Comparison of ENCODE assay signal across 9 cellular contexts in genomic region chr7:124191713-124192112, GRCh38.
"Had no signal": no experiment of that assay in that cellular context is flagged by ENCODE, and none has a peak within 500 bp of the region (broad histone marks: within the 10 kb centered on the region; RNA-seq: fewer than 3 reads in every experiment).

No MANE protein-coding gene starts in this region.

- H3K4me3 ChIP-seq: GM23248, GM23338, HAP-1 had no signal

- ATAC-seq: GM23338, HCT116 had no signal

- H3K27ac ChIP-seq: GM23248 had no signal

- H3K36me3 ChIP-seq: HAP-1 had no signal

- H3K4me1 ChIP-seq: HAP-1 had no signal

- H3K9me3 ChIP-seq: HAP-1 had no signal

- DNase-seq: GM23248, GOT3, H7, H9, HCEC 1CT, HFFc6 had no signal
